18 cellular contexts compared by ENCODE assay signal in the genomic region with DNA sequence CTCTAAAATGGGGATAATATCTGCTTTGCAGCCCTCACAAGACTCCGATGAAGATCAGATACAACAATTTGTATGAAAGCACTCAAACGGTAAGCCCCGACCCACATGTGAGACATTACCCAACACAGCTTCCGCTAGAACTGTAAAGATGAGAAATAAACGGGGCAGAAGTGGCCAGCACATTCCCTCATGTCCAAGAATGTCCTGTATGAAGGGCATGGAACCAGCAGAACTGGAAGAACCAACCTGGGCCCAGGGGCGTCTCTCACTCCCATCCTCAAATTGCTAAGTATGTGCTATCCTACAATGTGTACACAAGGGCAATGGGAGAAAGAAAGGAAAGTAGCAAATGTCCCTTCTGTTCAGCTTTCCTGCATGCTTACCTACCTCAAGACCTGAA.
"Had no signal": no experiment of that assay in that cellular context is flagged by ENCODE, and none has a peak within 500 bp of the region (broad histone marks: within the 10 kb centered on the region; RNA-seq: fewer than 3 reads in every experiment).

No MANE protein-coding gene starts in this region.

- DNase-seq: dermis blood vessel endothelial cell; dorsolateral prefrontal cortex; effector CD4-positive, alpha-beta T cell; effector memory CD4-positive, alpha-beta T cell; foreskin keratinocyte; heart left ventricle; hypothalamus; immature natural killer cell; left cardiac atrium; left lung; left ventricle myocardium superior; lower lobe of right lung; mesenchymal stem cell; midbrain had no signal

- H3K4me2 ChIP-seq: hepatocyte had no signal

- H3K4me1 ChIP-seq: esophagus muscularis mucosa, foreskin keratinocyte, gastroesophageal sphincter, left lung, lower lobe of right lung had no signal

- H3K27me3 ChIP-seq: dorsolateral prefrontal cortex, esophagus muscularis mucosa, foreskin keratinocyte, gastroesophageal sphincter, heart left ventricle, hepatocyte, left lung had no signal

- H3K9me3 ChIP-seq: esophagus muscularis mucosa, gastroesophageal sphincter, heart left ventricle, left lung, lower lobe of right lung had no signal

- H3K79me2 ChIP-seq: hepatocyte had no signal

- H3K4me3 ChIP-seq: coronary artery, dorsolateral prefrontal cortex, esophagus muscularis mucosa, gastroesophageal sphincter, heart left ventricle, hepatocyte, left lung, lower lobe of right lung had no signal

- ATAC-seq: foreskin keratinocyte, gastroesophageal sphincter, heart left ventricle, left cardiac atrium, left lung, left ventricle myocardium superior, lower lobe of right lung had no signal

- H3K27ac ChIP-seq: coronary artery, dorsolateral prefrontal cortex, esophagus muscularis mucosa, foreskin keratinocyte, gastroesophageal sphincter, heart left ventricle, hepatocyte, left lung, lower lobe of right lung had no signal
